ENCODE assay signal across 1 cellular context in genomic region chr17:72501404-72502110, GRCh38.
TF ChIP-seq lines count a peak whose summit lies in the region.

No MANE protein-coding gene starts in this region.

TF ChIP-seq in HepG2, 621 proteins besides CTCF, POLR2A, EP300 and RAD21 (continued from another document and continues in another):
- TF ChIP-seq AHDC1 (CRISPR knock-in tag; IDR thresholded peaks at IDR 0.05; ENCODE audit: borderline replicate concordance), result peak; percentile 46; the same call in 1 of the 2 replicates
- no peak; the same call in 1 of the 2 replicates for TF ChIP-seq GTF3A (CRISPR knock-in tag; conservative IDR thresholded peaks at IDR 0.05)
- TF ChIP-seq ZNF629 (CRISPR knock-in tag; conservative IDR thresholded peaks at IDR 0.05), result peak; percentile 15; the same call in 1 of the 2 replicates
- no peak for TF ChIP-seq ADNP (CRISPR knock-in tag; IDR thresholded peaks at IDR 0.05)
- peak; percentile 24 for TF ChIP-seq ATF2 (CRISPR knock-in tag; IDR thresholded peaks at IDR 0.05)
- TF ChIP-seq BORCS8-MEF2B (CRISPR knock-in tag; IDR thresholded peaks at IDR 0.05), result peak; percentile 34; the same call in 1 of the 2 replicates
- no peak for TF ChIP-seq NRL (CRISPR knock-in tag; IDR thresholded peaks at IDR 0.05; ENCODE audit: borderline replicate concordance)
- TF ChIP-seq KLF15 (CRISPR knock-in tag; IDR thresholded peaks at IDR 0.05; ENCODE audit: borderline replicate concordance), result no peak
- TF ChIP-seq GATA4 (IDR thresholded peaks at IDR 0.05; ENCODE audit: borderline replicate concordance, low read depth), result no peak
- TF ChIP-seq CC2D1A (CRISPR knock-in tag; IDR thresholded peaks at IDR 0.05), result no peak
- TF ChIP-seq MLXIP (CRISPR knock-in tag; IDR thresholded peaks at IDR 0.05; ENCODE audit: borderline replicate concordance), result no peak
- TF ChIP-seq ZNF7 (CRISPR knock-in tag; IDR thresholded peaks at IDR 0.05), result no peak
- TF ChIP-seq ZNF160 (CRISPR knock-in tag; IDR thresholded peaks at IDR 0.05), result no peak
- no peak for TF ChIP-seq NR1H2 (CRISPR knock-in tag; IDR thresholded peaks at IDR 0.05; ENCODE audit: borderline replicate concordance, low read depth)
- no peak for TF ChIP-seq ZNF451 (CRISPR knock-in tag; IDR thresholded peaks at IDR 0.05)
- no peak; the same call in 1 of the 2 replicates for TF ChIP-seq ZNF343 (CRISPR knock-in tag; IDR thresholded peaks at IDR 0.05)
- TF ChIP-seq ZNF142 (CRISPR knock-in tag; IDR thresholded peaks at IDR 0.05), result peak; percentile 32; the same call in 1 of the 2 replicates
- TF ChIP-seq PREB (CRISPR knock-in tag; IDR thresholded peaks at IDR 0.05), result peak; percentile 78; the same call in 1 of the 2 replicates
- no peak for TF ChIP-seq ZNF282 (IDR thresholded peaks at IDR 0.05; ENCODE audit: partially characterized antibody)
- TF ChIP-seq RFX5 (IDR thresholded peaks at IDR 0.05; ENCODE audit: low read depth, low read length), result no peak
- no peak for TF ChIP-seq HOXA9 (CRISPR knock-in tag; IDR thresholded peaks at IDR 0.05; ENCODE audit: borderline replicate concordance)
- no peak for TF ChIP-seq RFX1 (IDR thresholded peaks at IDR 0.05)
- no peak for TF ChIP-seq USF2 (IDR thresholded peaks at IDR 0.05; ENCODE audit: low read depth, low read length)
- TF ChIP-seq USF2 (CRISPR knock-in tag; IDR thresholded peaks at IDR 0.05; ENCODE audit: borderline replicate concordance), result no peak
- no peak for TF ChIP-seq ASH2L (IDR thresholded peaks at IDR 0.05; ENCODE audit: insufficient read length, low read depth, low read length)
- no peak for TF ChIP-seq JARID2 (CRISPR knock-in tag; IDR thresholded peaks at IDR 0.05; ENCODE audit: insufficient replicate concordance)
- TF ChIP-seq RBM22 (optimal IDR thresholded peaks at IDR 0.05; ENCODE audit: low read length), result no peak
- TF ChIP-seq THRA (CRISPR knock-in tag; IDR thresholded peaks at IDR 0.05; ENCODE audit: borderline replicate concordance), result peak; percentile 17
- peak; percentile 48 to 65; a peak in 3 of 4 replicates for TF ChIP-seq HMGXB4 (CRISPR knock-in tag; IDR thresholded peaks at IDR 0.05; ENCODE audit: borderline replicate concordance in 1 of 2, low read depth in 1 of 2)
- peak; percentile 26; the same call in 1 of the 2 replicates for TF ChIP-seq MAX (IDR thresholded peaks at IDR 0.05)
- peak; percentile 95 for TF ChIP-seq ATF3 (CRISPR knock-in tag; IDR thresholded peaks at IDR 0.05)
- TF ChIP-seq ZNF143 (CRISPR knock-in tag; IDR thresholded peaks at IDR 0.05), result no peak
- peak; percentile 71 for TF ChIP-seq KMT2B (CRISPR knock-in tag; IDR thresholded peaks at IDR 0.05)
- TF ChIP-seq SPEN (CRISPR knock-in tag; IDR thresholded peaks at IDR 0.05; ENCODE audit: low read depth), result no peak; the same call in 1 of the 2 replicates
